ENCODE assay signal across 8 cellular contexts in the genomic region with DNA sequence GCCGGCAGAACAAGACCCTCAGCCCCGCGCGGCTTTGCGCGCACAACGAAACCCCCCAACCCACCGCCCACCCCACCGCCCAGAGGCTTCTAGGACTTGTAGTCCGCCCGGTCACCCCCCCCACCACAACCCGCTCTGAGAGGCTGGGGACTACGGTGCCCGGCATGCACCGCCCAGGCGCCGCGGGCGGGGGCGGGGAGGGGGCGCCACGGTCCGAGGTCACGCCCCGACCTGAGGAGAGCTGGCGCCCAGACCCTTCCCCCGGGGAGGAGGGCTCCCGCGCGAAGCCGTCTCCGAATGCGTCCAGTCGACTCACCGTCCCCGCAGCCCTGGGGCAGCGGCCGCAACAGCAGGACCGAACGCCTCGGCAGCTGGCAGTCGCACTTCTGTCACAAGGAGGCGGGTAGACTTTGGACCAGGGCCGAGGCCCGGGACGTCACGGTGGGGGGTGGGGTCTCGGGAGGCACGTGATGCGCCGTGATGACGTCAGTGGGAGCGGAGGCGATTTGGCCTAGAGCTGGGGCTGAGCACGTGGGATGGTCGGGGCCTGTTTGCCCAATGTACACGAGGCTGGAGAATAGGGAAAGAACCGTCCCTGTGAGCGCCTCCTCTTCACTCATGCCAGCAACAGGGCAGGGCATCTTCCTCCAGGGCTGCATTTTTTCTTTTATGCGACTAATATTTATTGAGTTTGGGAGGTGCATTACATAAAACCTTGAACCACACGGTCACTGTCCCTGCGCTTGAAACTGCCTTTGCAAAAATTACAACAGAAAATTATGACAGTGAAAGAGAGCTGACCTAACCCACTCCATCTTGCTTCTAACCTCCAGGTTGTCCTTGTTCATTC. TPM values are rescaled to one million over a fixed set of nuclear protein-coding genes. Genes with fewer than 3 reads are reported as not detected.
DNase-seq lines count a peak whose midpoint lies in the region; ATAC-seq lines count a peak whose summit lies in the region.

CDIP1 (minus strand) TSS at position 388 of the 850 bp plus-strand sequence. CDS start 24,643 bp downstream, outside the sequence.

- no peaks in the 10 kb centered on the region for H3K36me3 ChIP-seq in HUES64 (ENCODE audit: insufficient read depth, low read length)

- H3K27ac ChIP-seq in HUES64 (ENCODE audit: low read depth, low read length) (peak within 1 kb of the TSS; percentile 89), epithelial cell of prostate (peak within 1 kb of the TSS; percentile 52)

- H3K9me3 ChIP-seq in HUES64 (ENCODE audit: insufficient read depth, low read depth, low read length) = peaks cover 14% of the 10 kb centered on the region; the same call in 1 of the 2 replicates
- H3K9me3 ChIP-seq in mononuclear cell (ENCODE audit: low read depth, low read length) = no peaks in the 10 kb centered on the region

- H3K9ac ChIP-seq in HUES64 (ENCODE audit: low read depth, low read length) = peak within 1 kb of the TSS; percentile 79

- peak; percentile 84 for DNase-seq in CMK (ENCODE audit: low read depth)
- peak; percentile 97 for DNase-seq in OCI-M1 (lab: John Stamatoyannopoulos, UW)
- DNase-seq in activated T-cell treated with anti-CD3 and anti-CD28 coated beads, Interleukin-2, amount 50 U/mL, for 1 hour = peak; percentile 95
- DNase-seq in epithelial cell of prostate (ENCODE audit: low read depth, low spot score) = peak; percentile 78
- peak; percentile 96 to 98 for DNase-seq in stimulated activated CD8-positive, alpha-beta memory T cell treated with anti-CD3 and anti-CD28 coated beads, Interleukin-2, amount 100 ng/mL, for 48 hours (ENCODE audit: low read depth in 2 of 2)

- peaks cover 16% of the 10 kb centered on the region for H3K27me3 ChIP-seq in HUES64 (ENCODE audit: insufficient read depth, low read length)
- H3K27me3 ChIP-seq in mononuclear cell (ENCODE audit: insufficient read depth, low read length) = no peaks in the 10 kb centered on the region

- WGBS in HUES64 = 5% methylated on average over 59 of the region's 62 CpGs

- ATAC-seq in GM21381 (IDR thresholded peaks at IDR 0.05; ENCODE audit: unreplicated experiment) = peak; percentile 88

- H3K4me1 ChIP-seq in HUES64 (ENCODE audit: insufficient read depth, low read length) = peaks cover 9% of the 10 kb centered on the region; the same call in 1 of the 2 replicates
- peaks cover 34% of the 10 kb centered on the region for H3K4me1 ChIP-seq in mononuclear cell (ENCODE audit: insufficient read depth, low read length)

- H3K4me3 ChIP-seq in HUES64 (ENCODE audit: low read length) = peak within 1 kb of the TSS; percentile 90
- H3K4me3 ChIP-seq in mononuclear cell (ENCODE audit: low read length) = peak within 1 kb of the TSS; percentile 57

RNA-seq across cellular contexts. Expression of gene CDIP1, which starts in this region (rescaled TPM):
- polyA plus RNA-seq in HUES64 (2013, experiment 1 of 2) = 41.4 TPM
- polyA plus RNA-seq in HUES64 (2013, experiment 2 of 2) = 47.2 TPM
- total RNA-seq in mononuclear cell = 8.0 TPM

Comparison
In these comparisons a context has a peak if more than half of its experiments do, and no peak if none do; other contexts are left out.
1. Peak in every context shown above with its lines: DNase-seq, ATAC-seq, H3K4me3 ChIP-seq and H3K27ac ChIP-seq.